Comparison of ENCODE assay signal across 12 cellular contexts in genomic region chr12:109772622-109773321, GRCh38. TPM values are rescaled to one million over a fixed set of nuclear protein-coding genes. Genes with fewer than 3 reads are reported as not detected.
A peak's percentile ranks its signal among the peaks of the same experiment; 100 is the strongest.
DNase-seq lines count a peak whose midpoint lies in the region; ATAC-seq and TF ChIP-seq lines count a peak whose summit lies in the region.
"Had no signal": no experiment of that assay in that cellular context is flagged by ENCODE, and none has a peak within 500 bp of the region (broad histone marks: within the 10 kb centered on the region; RNA-seq: fewer than 3 reads in every experiment).

No MANE protein-coding gene starts in this region.

- H3K9me3 ChIP-seq in SU-DHL-6 (ENCODE audit: insufficient read depth, low read length), result no peaks in the 10 kb centered on the region

- TF ChIP-seq CTCF in SU-DHL-6 (IDR thresholded peaks at IDR 0.05; ENCODE audit: insufficient read depth, low read length, poor library complexity, severe bottlenecking), result no peak

- H3K36me3 ChIP-seq in SU-DHL-6 (ENCODE audit: low read length), result no peaks in the 10 kb centered on the region
- H3K36me3 ChIP-seq: neural progenitor cell had no signal

- H3K4me2 ChIP-seq in SU-DHL-6 (ENCODE audit: low read depth, low read length, poor library complexity, severe bottlenecking), result peak overlapping the region; percentile 49
- H3K4me2 ChIP-seq: neural progenitor cell had no signal

- no peaks in the 10 kb centered on the region for H3K36me3 Mint-ChIP-seq in activated naive CD4-positive, alpha-beta T cell treated with anti-CD3 and anti-CD28 coated beads for 36 hours (ENCODE audit: low read depth)
- H3K36me3 Mint-ChIP-seq in naive thymus-derived CD8-positive, alpha-beta T cell, result no peaks in the 10 kb centered on the region
- H3K36me3 Mint-ChIP-seq: neural progenitor cell had no signal

- no peak overlapping the region for H3K27ac ChIP-seq in SU-DHL-6 (ENCODE audit: low read depth, low read length)
- H3K27ac ChIP-seq: neural progenitor cell had no signal

- intact Hi-C loops in activated naive CD4-positive, alpha-beta T cell treated with anti-CD3 and anti-CD28 coated beads for 36 hours (cut with micrococcal nuclease), result no loop called here
- intact Hi-C loops in head of caudate nucleus (cut with DNase I), result no loop called here

- peak overlapping the region; percentile 65 for H2AFZ ChIP-seq in SU-DHL-6 (ENCODE audit: low read depth, low read length, severe bottlenecking)
- H2AFZ ChIP-seq: neural progenitor cell had no signal

- no peaks in the 10 kb centered on the region for H3F3A ChIP-seq in SU-DHL-6 (ENCODE audit: insufficient read depth)

- H3K4me1 Mint-ChIP-seq in activated naive CD4-positive, alpha-beta T cell treated with anti-CD3 and anti-CD28 coated beads for 36 hours (ENCODE audit: low read depth), result peaks cover 9% of the 10 kb centered on the region
- H3K4me1 Mint-ChIP-seq in naive thymus-derived CD8-positive, alpha-beta T cell, result peaks cover 4 to 18% (median 15%) of the 10 kb centered on the region in 4 donors

- CTCF ChIA-PET in activated naive CD4-positive, alpha-beta T cell treated with anti-CD3 and anti-CD28 coated beads for 36 hours (lab: Charles Lee), result interaction anchor here (0.7 to 4.0 kb wide), 6 partner anchors 11 to 339 kb away, joined by 3 to 30 read pairs (median 6); no protein-coding TSS in a partner anchor

- H3K4me3 ChIP-seq in SU-DHL-6 (ENCODE audit: insufficient read depth, low read length, poor library complexity, severe bottlenecking), result peak overlapping the region; percentile 38
- H3K4me3 ChIP-seq: neural progenitor cell had no signal

- ATAC-seq in naive thymus-derived CD8-positive, alpha-beta T cell, result no peak
- ATAC-seq in GM21786 (IDR thresholded peaks at IDR 0.05; ENCODE audit: unreplicated experiment), result no peak

- no peaks in the 10 kb centered on the region for H4K20me1 ChIP-seq in SU-DHL-6 (ENCODE audit: low read depth, low read length)

- H3K79me2 ChIP-seq in SU-DHL-6 (ENCODE audit: insufficient read depth, low read length), result no peaks in the 10 kb centered on the region

- H3K9ac ChIP-seq in SU-DHL-6 (ENCODE audit: low read length), result peak overlapping the region; percentile 40
- H3K9ac ChIP-seq: neural progenitor cell had no signal

- no peaks in the 10 kb centered on the region for H3K9me2 ChIP-seq in SU-DHL-6 (replicated peaks; ENCODE audit: insufficient read depth, low read length)

- POLR2A ChIA-PET in naive thymus-derived CD8-positive, alpha-beta T cell (lab: Charles Lee), result no interaction called here

- H3K9me3 Mint-ChIP-seq in activated naive CD4-positive, alpha-beta T cell treated with anti-CD3 and anti-CD28 coated beads for 36 hours, result no peaks in the 10 kb centered on the region
- H3K9me3 Mint-ChIP-seq in naive thymus-derived CD8-positive, alpha-beta T cell, result peaks cover 0 to 2% (median 0%) of the 10 kb centered on the region in 9 donors
- H3K9me3 Mint-ChIP-seq: HFFc6, neural progenitor cell had no signal

- DNase-seq in activated naive CD4-positive, alpha-beta T cell treated with anti-CD3 and anti-CD28 coated beads for 36 hours, result no peak
- no peak for DNase-seq in activated naive CD4-positive, alpha-beta T cell (lab: John Stamatoyannopoulos, UW)
- peak in 25 of 42 donors; percentile 12 to 72 (median 49) for DNase-seq in head of caudate nucleus
- peak; percentile 60 for DNase-seq in superior temporal gyrus (ENCODE audit: extremely low spot score)
- DNase-seq in NCI-H1436 (lab: John Stamatoyannopoulos, UW), result no peak
- DNase-seq in naive thymus-derived CD8-positive, alpha-beta T cell, result no peak
- DNase-seq: activated CD4-positive, alpha-beta T cell treated with anti-CD3 and anti-CD28 coated beads, Interleukin-2, amount 50 U/mL, for 48 hours; HFFc6; NCI-H345 had no signal

- H3K27me3 ChIP-seq in SU-DHL-6 (ENCODE audit: low read length), result no peaks in the 10 kb centered on the region
- H3K27me3 ChIP-seq: neural progenitor cell had no signal

- H3K27ac Mint-ChIP-seq in activated naive CD4-positive, alpha-beta T cell treated with anti-CD3 and anti-CD28 coated beads for 36 hours, result no peak overlapping the region
- peak overlapping the region in 1 of 10 donors; percentile 56 for H3K27ac Mint-ChIP-seq in naive thymus-derived CD8-positive, alpha-beta T cell
- H3K27ac Mint-ChIP-seq: HFFc6, neural progenitor cell had no signal

- peak overlapping the region; percentile 37 for H3K4me3 Mint-ChIP-seq in activated naive CD4-positive, alpha-beta T cell treated with anti-CD3 and anti-CD28 coated beads for 36 hours
- peak overlapping the region in 4 of 10 donors; percentile 7 to 48 (median 28) for H3K4me3 Mint-ChIP-seq in naive thymus-derived CD8-positive, alpha-beta T cell
- H3K4me3 Mint-ChIP-seq: HFFc6, neural progenitor cell had no signal

- no peaks in the 10 kb centered on the region for H3K27me3 Mint-ChIP-seq in activated naive CD4-positive, alpha-beta T cell treated with anti-CD3 and anti-CD28 coated beads for 36 hours (ENCODE audit: low read depth)
- H3K27me3 Mint-ChIP-seq in naive thymus-derived CD8-positive, alpha-beta T cell, result peaks cover 0 to 2% (median 0%) of the 10 kb centered on the region in 5 donors

RNA-seq across cellular contexts. Expression of gene FAM222A, which starts 59.1 kb away (rescaled TPM):
- total RNA-seq in activated naive CD4-positive, alpha-beta T cell treated with anti-CD3 and anti-CD28 coated beads for 36 hours, result under 1 TPM; 0.20 to 0.38 TPM
- 1 to 10 TPM; 1.6 TPM for total RNA-seq in naive thymus-derived CD8-positive, alpha-beta T cell
- polyA plus RNA-seq in naive thymus-derived CD8-positive, alpha-beta T cell, result under 1 TPM; 0.16 to 0.28 (median 0.22) TPM

Comparison
In these comparisons a context has a peak if more than half of its experiments do, and no peak if none do; other contexts are left out.
1. DNase-seq: peak in head of caudate nucleus (25 of 42) and superior temporal gyrus (single experiment); none in activated naive CD4-positive, alpha-beta T cell treated with anti-CD3 and anti-CD28 coated beads for 36 hours (single experiment), activated naive CD4-positive, alpha-beta T cell (0 of 4), NCI-H1436 (single experiment) and naive thymus-derived CD8-positive, alpha-beta T cell (0 of 10).